ENCODE assay signal across 8 cellular contexts in the genomic region with DNA sequence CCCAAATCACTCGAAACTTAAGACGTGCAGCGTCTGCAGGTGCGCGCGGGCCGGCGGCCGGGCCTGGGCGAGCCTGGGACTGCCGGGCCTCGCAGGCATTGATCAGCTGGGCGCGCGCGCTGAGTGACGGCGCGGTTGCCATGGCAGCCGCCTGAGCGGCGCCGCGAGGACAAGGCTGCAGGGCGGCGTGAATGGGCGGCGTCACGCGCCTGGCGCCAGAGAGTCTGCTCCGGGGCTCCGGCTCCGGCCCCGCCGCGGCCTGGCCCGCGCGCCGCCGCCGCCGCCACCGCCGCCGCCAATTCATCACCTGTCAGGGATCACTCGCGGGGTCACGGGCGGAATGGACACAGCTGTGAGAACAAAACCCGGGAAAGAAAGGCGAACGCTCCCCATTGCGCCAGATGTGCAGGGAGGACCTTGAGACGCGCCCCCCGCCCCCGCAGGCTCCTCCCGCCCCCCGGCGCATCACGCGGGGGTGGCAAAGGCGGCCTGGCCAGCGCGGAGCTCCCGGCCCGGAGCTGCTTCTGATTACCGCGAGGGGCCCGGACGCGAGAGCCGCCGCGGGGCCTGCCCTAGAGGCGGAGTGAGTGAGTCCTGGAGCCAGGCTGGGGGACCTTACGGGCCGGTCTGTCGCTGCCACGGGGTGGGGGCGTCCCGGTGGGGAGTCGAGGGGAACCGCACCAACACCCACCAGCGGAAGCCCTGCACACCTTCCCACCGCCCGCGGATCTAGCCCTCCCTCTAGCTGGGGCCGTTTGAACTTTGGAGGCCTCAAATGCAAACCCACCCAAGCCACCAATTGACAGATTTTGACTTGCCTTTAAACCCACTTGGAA. TPM values are rescaled to one million over a fixed set of nuclear protein-coding genes. Genes with fewer than 3 reads are reported as not detected.
DNase-seq lines count a peak whose midpoint lies in the region; ATAC-seq and TF ChIP-seq lines count a peak whose summit lies in the region.

No MANE protein-coding gene starts in this region.

- peaks cover 4% of the 10 kb centered on the region for H3K9me3 ChIP-seq in IMR-90 (ENCODE audit: control insufficient read depth, insufficient read depth, low read length)
- peaks cover 17% of the 10 kb centered on the region for H3K9me3 ChIP-seq in OCI-LY7 (ENCODE audit: low read length)

- peak overlapping the region; percentile 91 for H4K91ac ChIP-seq in IMR-90 (ENCODE audit: insufficient read depth, low read depth, low read length)

- dilution Hi-C loops in IMR-90 (cut with HindIII; ENCODE audit: low sequenced_read_pairs, unreplicated experiment) = no loop called here

- TF ChIP-seq CTCF in IMR-90 (conservative IDR thresholded peaks at IDR 0.05; ENCODE audit: low read depth, low read length) (0 out of 2 replicates have a peak, but pooled peaks have one; percentile 0), OCI-LY7 (conservative IDR thresholded peaks at IDR 0.05; ENCODE audit: low read length) (peak; percentile 29; the same call in 1 of the 2 replicates), epithelial cell of proximal tubule (conservative IDR thresholded peaks at IDR 0.05; ENCODE audit: low read depth, low read length) (no peak)

- peaks cover 3% of the 10 kb centered on the region; the same call in 1 of the 2 replicates for H3K36me3 ChIP-seq in IMR-90 (ENCODE audit: control insufficient read depth, insufficient read depth, low read length)
- H3K36me3 ChIP-seq in OCI-LY7 (ENCODE audit: insufficient read depth, low read length) = peaks cover 20% of the 10 kb centered on the region

- peak overlapping the region; percentile 94 for H3K9ac ChIP-seq in IMR-90 (ENCODE audit: low read depth, low read length)

- H4K5ac ChIP-seq in IMR-90 (ENCODE audit: low read depth, low read length) = peak overlapping the region; percentile 91

- H3K79me2 ChIP-seq in OCI-LY7 (ENCODE audit: insufficient read depth, low read depth, low read length) = peaks cover 21% of the 10 kb centered on the region

- H3K27me3 ChIP-seq in IMR-90 (ENCODE audit: control insufficient read depth, insufficient read depth, low read length) = no peaks in the 10 kb centered on the region

- H4K20me1 ChIP-seq in IMR-90 (ENCODE audit: insufficient read depth, low read length) (peaks cover 18% of the 10 kb centered on the region), OCI-LY7 (ENCODE audit: insufficient read depth, low read length) (peaks cover 17% of the 10 kb centered on the region)

- H3K9me1 ChIP-seq in IMR-90 (ENCODE audit: insufficient read depth, low read length) = no peaks in the 10 kb centered on the region

- peak overlapping the region; percentile 57 for H2AK5ac ChIP-seq in IMR-90 (ENCODE audit: low read depth, low read length)

- peak overlapping the region; percentile 87 for H2AK9ac ChIP-seq in IMR-90 (replicated peaks; ENCODE audit: low read depth, low read length, poor library complexity)

- in situ Hi-C loops in Caki2 (cut with HindIII; ENCODE audit: low pct_unique_long_range_greater_than_20kb, low sequenced_read_pairs) (no loop called here), IMR-90 (cut with MboI; ENCODE audit: low sequenced_read_pairs) (loop anchor here (10.0 to 25.0 kb wide), 4 partner anchors 134 to 1567 kb away; no protein-coding TSS in a partner anchor)

- H3K9me2 ChIP-seq in OCI-LY7 (ENCODE audit: insufficient read depth, low read length) = no peaks in the 10 kb centered on the region

- H3K27ac ChIP-seq in IMR-90 (ENCODE audit: insufficient read depth, low read length) (peak overlapping the region; percentile 99), OCI-LY7 (ENCODE audit: low read depth, low read length, poor library complexity, severe bottlenecking) (peak overlapping the region; percentile 56)

- peak overlapping the region; percentile 93 for H3K56ac ChIP-seq in IMR-90 (ENCODE audit: extremely low read depth, insufficient read depth, low read length)

- peak overlapping the region; percentile 61 to 62 for H4K8ac ChIP-seq in IMR-90 (ENCODE audit: low read depth in 2 of 2, low read length in 2 of 2)

- CTCF ChIA-PET in IMR-90 (lab: Yijun Ruan, JAX) (interaction anchor here (1.4 kb wide), 1 partner anchor 17 kb away, joined by 4 read pairs; no protein-coding TSS in a partner anchor), OCI-LY7 (lab: Charles Lee; ENCODE audit: unreplicated experiment) (interaction anchor here (0.6 to 1.4 kb wide), 2 partner anchors 156 to 387 kb away, joined by 3 to 5 read pairs; no protein-coding TSS in a partner anchor)

- TF ChIP-seq POLR2A in IMR-90 (IDR thresholded peaks at IDR 0.05; ENCODE audit: low read depth, low read length) = peak; percentile 24; the same call in 1 of the 2 replicates

- WGBS in IMR-90 (ENCODE audit: extremely low coverage in 2 of 2, insufficient read length in 1 of 2), 2 experiments = 1% methylated on average over 49 of the region's 91 CpGs; no CpG with 5 or more reads in 1 of the 2 experiments

- peak overlapping the region; percentile 93 for H3K4ac ChIP-seq in IMR-90 (ENCODE audit: low read depth, low read length)

- BruUV-seq in IMR-90 (replicated peaks; lab: Mats Ljungman, UMichigan) (no TSS peak), OCI-LY7 (replicated peaks; lab: Mats Ljungman, UMichigan) (no TSS peak)

- peak; percentile 92 for DNase-seq in Caki2 (ENCODE audit: low read depth)
- peak; percentile 91 for DNase-seq in IMR-90
- peak; percentile 91 for DNase-seq in OCI-LY7 (ENCODE audit: low spot score)
- peak; percentile 89 for DNase-seq in activated T-cell treated with anti-CD3 and anti-CD28 coated beads for 48 hours (ENCODE audit: low read depth)
- no peak for DNase-seq in epithelial cell of proximal tubule (ENCODE audit: low read depth)
- DNase-seq in mucosa of gallbladder (ENCODE audit: low spot score) = peak; percentile 95
- peak; percentile 38 to 67 for DNase-seq in stimulated activated CD8-positive, alpha-beta memory T cell treated with anti-CD3 and anti-CD28 coated beads, Interleukin-4, amount 100 ng/mL, for 4 hours (ENCODE audit: low read depth in 2 of 2, low spot score in 1 of 2)

- peak overlapping the region; percentile 95 for H3K4me2 ChIP-seq in IMR-90 (ENCODE audit: low read depth, low read length)
- H3K4me2 ChIP-seq in OCI-LY7 (ENCODE audit: low read length) = peak overlapping the region; percentile 94

- peak; percentile 65 for ATAC-seq in GM21529 (IDR thresholded peaks at IDR 0.05; ENCODE audit: unreplicated experiment)
- peak; percentile 57 for ATAC-seq in IMR-90 (ENCODE audit: low read depth)

- peak overlapping the region; percentile 97 for H3K23ac ChIP-seq in IMR-90 (ENCODE audit: low read depth, low read length)

- peak overlapping the region; percentile 84 for H3K14ac ChIP-seq in IMR-90 (replicated peaks; ENCODE audit: low read depth, low read length)

- peak overlapping the region; percentile 90 for H2BK120ac ChIP-seq in IMR-90 (ENCODE audit: low read depth, low read length)

- TF ChIP-seq RAD21 in IMR-90 (IDR thresholded peaks at IDR 0.05; ENCODE audit: low read length) = peak; percentile 19; the same call in 1 of the 2 replicates

- H2BK5ac ChIP-seq in IMR-90 (ENCODE audit: low read depth, low read length, poor library complexity, severe bottlenecking) = peak overlapping the region; percentile 96

- H2AFZ ChIP-seq in IMR-90 (replicated peaks; ENCODE audit: low read length, poor library complexity) (peak overlapping the region; percentile 91), OCI-LY7 (ENCODE audit: low read length) (peak overlapping the region; percentile 8; the same call in 1 of the 2 replicates)

- peak overlapping the region; percentile 65; the same call in 1 of the 3 replicates for H2BK15ac ChIP-seq in IMR-90 (ENCODE audit: low read depth, low read length)

- H3K4me1 ChIP-seq in IMR-90 (ENCODE audit: control insufficient read depth, insufficient read depth, low read length) (peaks cover 14% of the 10 kb centered on the region), OCI-LY7 (ENCODE audit: insufficient read depth, low read length, poor library complexity, severe bottlenecking) (peaks cover 33% of the 10 kb centered on the region)

- intact Hi-C loops in IMR-90 (cut with micrococcal nuclease) = loop anchor here (1.0 to 2.0 kb wide), 3 partner anchors 45 to 260 kb away; no protein-coding TSS in a partner anchor
- intact Hi-C loops in OCI-LY7 (cut with micrococcal nuclease; ENCODE audit: unreplicated experiment) = no loop called here

- peak overlapping the region; percentile 83 for H2BK20ac ChIP-seq in IMR-90 (ENCODE audit: low read depth, low read length)

- POLR2A ChIA-PET in IMR-90 (lab: Charles Lee; ENCODE audit: unreplicated experiment) (no interaction called here), OCI-LY7 (lab: Charles Lee) (interaction anchor here (1.0 to 5.2 kb wide), 8 partner anchors 10 to 154 kb away, joined by 4 to 112 read pairs (median 22); no protein-coding TSS in a partner anchor)

- peak overlapping the region; percentile 57 for H3K4me3 ChIP-seq in IMR-90 (ENCODE audit: insufficient read depth, low read depth, low read length)
- H3K4me3 ChIP-seq in OCI-LY7 (ENCODE audit: low read depth, low read length, poor library complexity, severe bottlenecking) = peak overlapping the region; percentile 68
- peak overlapping the region; percentile 71 for H3K4me3 ChIP-seq in epithelial cell of proximal tubule (ENCODE audit: low read depth, low read length)

- peaks cover 0 to 6% of the 10 kb centered on the region in 2 experiments; a peak in 1 of 4 replicates for H3K79me1 ChIP-seq in IMR-90 (ENCODE audit: low read depth in 1 of 2, low read length in 2 of 2)

- H3K18ac ChIP-seq in IMR-90 (ENCODE audit: low read depth, low read length) = peak overlapping the region; percentile 84

TF ChIP-seq in IMR-90, 13 proteins besides CTCF, POLR2A, EP300 and RAD21 (continues in another document):
- TF ChIP-seq RFX5 (IDR thresholded peaks at IDR 0.05; ENCODE audit: low read depth, low read length) (peak; percentile 81), SMC3 (IDR thresholded peaks at IDR 0.05; ENCODE audit: low read depth, low read length) (no peak), MAZ (IDR thresholded peaks at IDR 0.05; ENCODE audit: borderline replicate concordance, low read depth, low read length) (peak; percentile 29; the same call in 1 of the 2 replicates)
- TF ChIP-seq, protein P1, sequence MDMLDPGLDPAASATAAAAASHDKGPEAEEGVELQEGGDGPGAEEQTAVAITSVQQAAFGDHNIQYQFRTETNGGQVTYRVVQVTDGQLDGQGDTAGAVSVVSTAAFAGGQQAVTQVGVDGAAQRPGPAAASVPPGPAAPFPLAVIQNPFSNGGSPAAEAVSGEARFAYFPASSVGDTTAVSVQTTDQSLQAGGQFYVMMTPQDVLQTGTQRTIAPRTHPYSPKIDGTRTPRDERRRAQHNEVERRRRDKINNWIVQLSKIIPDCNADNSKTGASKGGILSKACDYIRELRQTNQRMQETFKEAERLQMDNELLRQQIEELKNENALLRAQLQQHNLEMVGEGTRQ (IDR thresholded peaks at IDR 0.05; ENCODE audit: low read depth, low read length) = peak; percentile 73

RNA-seq across cellular contexts. Expression of a gene that starts 2.9 kb away (rescaled TPM):
- 65.9 and 90.3 TPM in 2 replicates for total RNA-seq in Caki2 (2014; rRNA removed; shearing (Covaris generic); ENCODE audit: low replicate concordance)
- total RNA-seq in IMR-90 (2012; rRNA removed) (389 and 431 TPM in 2 replicates), OCI-LY7 (2022) (69.8 and 79.3 TPM in 2 replicates), epithelial cell of proximal tubule (7.1 and 28.3 TPM in 2 replicates), mucosa of gallbladder (208 TPM)
- polyA plus RNA-seq in IMR-90 (2012; rRNA removed) = 264 and 399 TPM in 2 replicates
- polyA plus RNA-seq in IMR-90 (2012; cell fraction: cytosol; rRNA removed) = 1,308 and 1,433 TPM in 2 replicates
- 1,141 and 1,720 TPM in 2 replicates for polyA plus RNA-seq in IMR-90 (2012; cell fraction: nucleus; rRNA removed; ENCODE audit: low replicate concordance)
- 439 and 498 TPM in 2 replicates for total RNA-seq in OCI-LY7 (2014; rRNA removed; shearing (Covaris generic))
